ENCODE assay signal across 32 cellular contexts in the genomic region with DNA sequence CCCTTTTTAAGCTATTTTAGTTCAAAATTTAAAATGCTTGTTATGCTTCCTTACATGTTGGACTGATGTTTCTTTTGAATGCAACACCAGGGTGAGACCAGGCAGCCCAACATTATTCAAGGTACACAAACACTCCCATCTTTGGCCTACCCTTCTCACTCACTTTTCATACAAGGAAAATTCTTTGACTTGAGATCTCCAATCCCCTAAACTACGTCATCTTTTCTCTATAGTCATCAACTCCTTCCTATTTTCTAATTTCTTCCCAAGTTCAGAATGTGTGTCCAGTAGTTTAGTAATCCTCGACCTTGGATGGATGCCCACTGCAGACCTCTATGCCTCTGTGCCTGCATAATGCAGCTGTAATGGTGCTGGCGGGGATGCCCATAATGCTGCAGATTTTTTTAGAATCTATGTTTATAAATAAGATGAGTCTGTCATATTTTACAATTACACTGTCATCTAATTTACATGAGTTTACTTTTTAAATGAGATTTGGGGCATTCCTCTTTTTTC.
"Had no signal": no experiment of that assay in that cellular context is flagged by ENCODE, and none has a peak within 500 bp of the region (broad histone marks: within the 10 kb centered on the region; RNA-seq: fewer than 3 reads in every experiment).

No MANE protein-coding gene starts in this region.

- H3K27me3 ChIP-seq: adrenal gland, body of pancreas, brain microvascular endothelial cell, breast epithelium had no signal

- DNase-seq: activated B cell treated with CpG ODN at 0.5 μM for 24 hours; activated CD4-positive, alpha-beta memory T cell treated with anti-CD3 and anti-CD28 coated beads for 36 hours; activated CD4-positive, alpha-beta T cell treated with anti-CD3 and anti-CD28 coated beads for 4 hours; activated CD4-positive, alpha-beta T cell treated with anti-CD3 and anti-CD28 coated beads, Interleukin-2, amount 10 ng/mL, durations not matched to agents 24 days and 14 days; activated CD4-positive, alpha-beta T cell treated with anti-CD3 and anti-CD28 coated beads, Interleukin-2, amount 50 U/mL, for 1 hour; activated CD4-positive, alpha-beta T cell treated with anti-CD3 and anti-CD28 coated beads, Interleukin-2, amount 50 U/mL, for 4 hours; activated CD4-positive, CD25-positive, alpha-beta regulatory T cell treated with anti-CD3 and anti-CD28 coated beads, Interleukin-2, amount 50 U/mL, for 72 hours; activated CD8-positive, alpha-beta memory T cell treated with anti-CD3 and anti-CD28 coated beads, Interleukin-2, amount 50 U/mL, for 4 hours; activated CD8-positive, alpha-beta T cell treated with anti-CD3 and anti-CD28 coated beads for 36 hours; activated effector memory CD4-positive, alpha-beta T cell treated with anti-CD3 and anti-CD28 coated beads, Interleukin-2, amount 50 U/mL, for 16 hours; activated gamma-delta T cell treated with Interleukin-2 at 50 U/mL for 16 hours; activated naive CD4-positive, alpha-beta T cell; activated naive CD4-positive, alpha-beta T cell treated with anti-CD3 and anti-CD28 coated beads for 36 hours; activated naive CD4-positive, alpha-beta T cell treated with anti-CD3 and anti-CD28 coated beads, Interleukin-2, amount 50 U/mL, for 16 hours; activated naive CD8-positive, alpha-beta T cell treated with anti-CD3 and anti-CD28 coated beads for 36 hours; activated T-cell treated with anti-CD3 and anti-CD28 coated beads for 4 hours; activated T-cell treated with anti-CD3 and anti-CD28 coated beads, Interleukin-2, amount 50 U/mL, for 1 hour; activated T-cell treated with anti-CD3 and anti-CD28 coated beads, Interleukin-2, amount 50 U/mL, for 4 hours; activated T-cell treated with anti-CD3 and anti-CD28 coated beads, Interleukin-2, amount 50 U/mL, for 72 hours; adrenal gland; amniotic stem cell; aorta; body of pancreas; brain microvascular endothelial cell; central memory CD4-positive, alpha-beta T cell; T-cell; T-helper 17 cell; T-helper 9 cell had no signal

- H3K4me1 ChIP-seq: adrenal gland, body of pancreas, breast epithelium had no signal

- H3K27ac ChIP-seq: adrenal gland, body of pancreas, brain microvascular endothelial cell, breast epithelium, VCaP had no signal

- H3K36me3 ChIP-seq: adrenal gland, brain microvascular endothelial cell, breast epithelium had no signal

- ATAC-seq: activated CD8-positive, alpha-beta T cell treated with anti-CD3 and anti-CD28 coated beads for 36 hours; activated naive CD4-positive, alpha-beta T cell treated with anti-CD3 and anti-CD28 coated beads, Interleukin-2, amount 50 U/mL, for 72 hours; activated T-cell treated with anti-CD3 and anti-CD28 coated beads, Interleukin-2, amount 50 U/mL, for 4 hours; activated T-cell treated with anti-CD3 and anti-CD28 coated beads, Interleukin-2, amount 50 U/mL, for 72 hours; activated T-helper 17 cell treated with anti-CD3 and anti-CD28 coated beads, Interleukin-2, amount 50 U/mL, for 72 hours; body of pancreas; T-cell; T-helper 17 cell had no signal

- H3K9me3 ChIP-seq: adrenal gland, body of pancreas had no signal

- H3K4me3 ChIP-seq: adrenal gland, body of pancreas, breast epithelium had no signal
